8 cellular contexts compared by ENCODE assay signal in genomic region chr17:17613708-17614114, GRCh38. TPM values are rescaled to one million over a fixed set of nuclear protein-coding genes. Genes with fewer than 3 reads are reported as not detected.
DNase-seq lines count a peak whose midpoint lies in the region; ATAC-seq and TF ChIP-seq lines count a peak whose summit lies in the region.

No MANE protein-coding gene starts in this region.

- no peak overlapping the region for H3K4me2 ChIP-seq in OCI-LY3 (ENCODE audit: low read length)

- TF ChIP-seq POLR2A in gastroesophageal sphincter (IDR thresholded peaks at IDR 0.05) = no peak
- TF ChIP-seq POLR2A in ovary (IDR thresholded peaks at IDR 0.05) = no peak

- H2AFZ ChIP-seq in OCI-LY3 (ENCODE audit: low read depth, low read length) = no peak overlapping the region

- no peaks in the 10 kb centered on the region for H3K27me3 Mint-ChIP-seq in activated T-helper 2 cell treated with anti-CD3 and anti-CD28 coated beads, Interferon-gamma antibody, Interleukin-2, Interleukin-4, amounts not matched to agents 10 μg/mL and 5 μg/mL and 100 μg/mL, durations not matched to agents 14 hours and 24 hours and 36 hours (ENCODE audit: low read depth)

- peaks cover 8% of the 10 kb centered on the region for H3K9me3 Mint-ChIP-seq in activated T-helper 2 cell treated with anti-CD3 and anti-CD28 coated beads, Interferon-gamma antibody, Interleukin-2, Interleukin-4, amounts not matched to agents 10 μg/mL and 5 μg/mL and 100 μg/mL, durations not matched to agents 14 hours and 24 hours and 36 hours

- H3K27me3 ChIP-seq in OCI-LY3 (ENCODE audit: low read depth, low read length) (no peaks in the 10 kb centered on the region), gastroesophageal sphincter (no peaks in the 10 kb centered on the region), ovary (no peaks in the 10 kb centered on the region)

- H4K20me1 ChIP-seq in OCI-LY3 (ENCODE audit: insufficient read depth, low read length) = no peaks in the 10 kb centered on the region

- H3K27ac ChIP-seq in OCI-LY3 (ENCODE audit: low read length) (no peak overlapping the region), gastroesophageal sphincter (no peak overlapping the region), ovary (no peak overlapping the region)

- intact Hi-C loops in activated T-helper 2 cell treated with anti-CD3 and anti-CD28 coated beads, Interferon-gamma antibody, Interleukin-2, Interleukin-4, amounts not matched to agents 10 μg/mL and 5 μg/mL and 100 μg/mL, durations not matched to agents 14 hours and 24 hours and 36 hours (cut with micrococcal nuclease) = no loop called here
- intact Hi-C loops in ovary (cut with DNase I) = loop anchor here in 1 of 4 donors (10.0 kb wide), 1 partner anchor 109 kb away; no protein-coding TSS in a partner anchor

- no peaks in the 10 kb centered on the region for H3K4me1 Mint-ChIP-seq in activated T-helper 2 cell treated with anti-CD3 and anti-CD28 coated beads, Interferon-gamma antibody, Interleukin-2, Interleukin-4, amounts not matched to agents 10 μg/mL and 5 μg/mL and 100 μg/mL, durations not matched to agents 14 hours and 24 hours and 36 hours (ENCODE audit: low read depth)

- H3K4me3 ChIP-seq in OCI-LY3 (ENCODE audit: low read length) (no peak overlapping the region), gastroesophageal sphincter (no peak overlapping the region), ovary (no peak overlapping the region)

- H3K9me3 ChIP-seq in OCI-LY3 (ENCODE audit: insufficient read depth, low read length) (no peaks in the 10 kb centered on the region), gastroesophageal sphincter (no peaks in the 10 kb centered on the region), ovary (no peaks in the 10 kb centered on the region)

- peak; percentile 63 for ATAC-seq in gastroesophageal sphincter
- ATAC-seq in GM21381 (IDR thresholded peaks at IDR 0.05; ENCODE audit: unreplicated experiment) = no peak
- ATAC-seq in GM18870 (IDR thresholded peaks at IDR 0.05; ENCODE audit: unreplicated experiment) = no peak

- H3K4me1 ChIP-seq in OCI-LY3 (ENCODE audit: low read length) (no peaks in the 10 kb centered on the region), gastroesophageal sphincter (no peaks in the 10 kb centered on the region), ovary (ENCODE audit: insufficient read depth) (peaks cover 2% of the 10 kb centered on the region)

- H3K36me3 Mint-ChIP-seq in activated T-helper 2 cell treated with anti-CD3 and anti-CD28 coated beads, Interferon-gamma antibody, Interleukin-2, Interleukin-4, amounts not matched to agents 10 μg/mL and 5 μg/mL and 100 μg/mL, durations not matched to agents 14 hours and 24 hours and 36 hours (ENCODE audit: low read depth) = no peaks in the 10 kb centered on the region

- TF ChIP-seq CTCF in OCI-LY3 (IDR thresholded peaks at IDR 0.05; ENCODE audit: low read depth, low read length) (peak; percentile 35), gastroesophageal sphincter (IDR thresholded peaks at IDR 0.05) (peak in 3 of 4 experiments; percentile 60 to 76 (median 67)), ovary (IDR thresholded peaks at IDR 0.05) (peak; percentile 26 to 73 (median 63))

- H3K4me3 Mint-ChIP-seq in activated T-helper 2 cell treated with anti-CD3 and anti-CD28 coated beads, Interferon-gamma antibody, Interleukin-2, Interleukin-4, amounts not matched to agents 10 μg/mL and 5 μg/mL and 100 μg/mL, durations not matched to agents 14 hours and 24 hours and 36 hours (ENCODE audit: low read depth) = no peak overlapping the region

- no peaks in the 10 kb centered on the region for H3K79me2 ChIP-seq in OCI-LY3 (ENCODE audit: low read length)

- WGBS in gastroesophageal sphincter (ENCODE audit: low coverage in 1 of 2), 2 donors = 0% methylated on average over 3 of the region's 3 CpGs; no CpG with 5 or more reads in 1 of the 2 donors
- 3 to 6% (median 4%) methylated on average over 3 of the region's 3 CpGs for WGBS in ovary, 3 donors

- DNase-seq in EL = peak; percentile 65
- DNase-seq in HK-2 (ENCODE audit: unreplicated experiment) = peak; percentile 18
- DNase-seq in activated T-helper 2 cell treated with anti-CD3 and anti-CD28 coated beads, Interferon-gamma antibody, Interleukin-2, Interleukin-4, amounts not matched to agents 10 μg/mL and 5 μg/mL and 100 μg/mL, durations not matched to agents 14 hours and 24 hours and 36 hours (ENCODE audit: low spot score) = peak; percentile 29
- DNase-seq in ovary = peak; percentile 39 to 69 (median 50)

- no peak overlapping the region for H3K27ac Mint-ChIP-seq in activated T-helper 2 cell treated with anti-CD3 and anti-CD28 coated beads, Interferon-gamma antibody, Interleukin-2, Interleukin-4, amounts not matched to agents 10 μg/mL and 5 μg/mL and 100 μg/mL, durations not matched to agents 14 hours and 24 hours and 36 hours

- no peak overlapping the region for H3K9ac ChIP-seq in OCI-LY3 (ENCODE audit: low read length)

- H3K36me3 ChIP-seq in OCI-LY3 (replicated peaks; ENCODE audit: low read depth, low read length) (no peaks in the 10 kb centered on the region), gastroesophageal sphincter (no peaks in the 10 kb centered on the region), ovary (no peaks in the 10 kb centered on the region)

- no peak for TF ChIP-seq EP300 in gastroesophageal sphincter (IDR thresholded peaks at IDR 0.05)
- TF ChIP-seq EP300 in ovary (IDR thresholded peaks at IDR 0.05) = no peak

RNA-seq across cellular contexts. Expression of gene PEMT, which starts 22.2 kb away (rescaled TPM):
- total RNA-seq in activated T-helper 2 cell treated with anti-CD3 and anti-CD28 coated beads, Interferon-gamma antibody, Interleukin-2, Interleukin-4, amounts not matched to agents 10 μg/mL and 5 μg/mL and 100 μg/mL, durations not matched to agents 14 hours and 24 hours and 36 hours = 37.4 and 39.2 TPM in 2 replicates
- 10 to 100 TPM in 3 of 4 donors, 1 to 10 TPM in 1; 8.6 to 20.7 (median 17.5) TPM for total RNA-seq in gastroesophageal sphincter
- 10 to 100 TPM; 21.6 to 62.8 (median 36.6) TPM for total RNA-seq in ovary
- polyA plus RNA-seq in ovary = 10 to 100 TPM in 1 of 2 donors, 1 to 10 TPM in 1; 6.6 to 32.5 TPM
